ENCODE assay signal across 11 cellular contexts in genomic region chr2:219369447-219369861, GRCh38. TPM values are rescaled to one million over a fixed set of nuclear protein-coding genes. Genes with fewer than 3 reads are reported as not detected.
DNase-seq lines count a peak whose midpoint lies in the region; FAIRE-seq and TF ChIP-seq lines count a peak whose summit lies in the region.
"Had no signal": no experiment of that assay in that cellular context is flagged by ENCODE, and none has a peak within 500 bp of the region (broad histone marks: within the 10 kb centered on the region; RNA-seq: fewer than 3 reads in every experiment).

No MANE protein-coding gene starts in this region.

- no peak overlapping the region for H4K91ac ChIP-seq in mesenchymal stem cell (ENCODE audit: low read length)

- dilution Hi-C loops in endothelial cell of umbilical vein (cut with MboI; ENCODE audit: extremely low pct_ligation_motif_present, low sequenced_read_pairs) = no loop called here

- no peak overlapping the region for H3K23ac ChIP-seq in mesenchymal stem cell (ENCODE audit: low read length in 2 of 2)

- no peaks in the 10 kb centered on the region for H3K79me2 ChIP-seq in endothelial cell of umbilical vein (ENCODE audit: control insufficient read depth, insufficient read depth, low read length)

- H3K4me1 ChIP-seq in endothelial cell of umbilical vein (ENCODE audit: control insufficient read depth, extremely low read depth, insufficient read depth, low read length) (no peaks in the 10 kb centered on the region), mesenchymal stem cell (ENCODE audit: control insufficient read depth, insufficient read depth, low read depth, low read length) (peaks cover 2% of the 10 kb centered on the region)

- DNase-seq in A172 (ENCODE audit: low spot score) = peak; percentile 14
- peak; percentile 29 for DNase-seq in NCI-H1105 treated with DMSO at 0.1 percent for 48 hours (lab: John Stamatoyannopoulos, UW)
- DNase-seq in endothelial cell of umbilical vein (ENCODE audit: low read depth, low spot score) = peak; percentile 31
- DNase-seq in mesenchymal stem cell = peak; percentile 81
- no peak for DNase-seq in iPS-NIHi11 (ENCODE audit: low spot score)
- no peak for DNase-seq in posterior vena cava (ENCODE audit: low spot score)
- DNase-seq in activated CD8-positive, alpha-beta memory T cell treated with anti-CD3 and anti-CD28 coated beads for 24 hours = no peak
- no peak for DNase-seq in SW 1271 (lab: John Stamatoyannopoulos, UW)

- TF ChIP-seq CTCF in endothelial cell of umbilical vein (IDR thresholded peaks at IDR 0.05; ENCODE audit: extremely low read depth in 1 of 2, insufficient read depth in 1 of 2, low read depth in 1 of 2, low read length in 2 of 2) = no peak

- no peaks in the 10 kb centered on the region for H3K9me1 ChIP-seq in endothelial cell of umbilical vein (replicated peaks; ENCODE audit: control insufficient read depth, extremely low read depth, insufficient read depth, low read length)

- H4K20me1 ChIP-seq in endothelial cell of umbilical vein (replicated peaks; ENCODE audit: control insufficient read depth, extremely low read depth, insufficient read depth, low read length) = no peaks in the 10 kb centered on the region

- no peak overlapping the region for H2AK5ac ChIP-seq in mesenchymal stem cell (ENCODE audit: low read length, severe bottlenecking)

- H3K9me3 ChIP-seq in endothelial cell of umbilical vein (replicated peaks; ENCODE audit: control insufficient read depth, insufficient read depth, low read length) (no peaks in the 10 kb centered on the region), mesenchymal stem cell (ENCODE audit: control insufficient read depth, low read length) (no peaks in the 10 kb centered on the region)
- H3K9me3 ChIP-seq: BLaER1 treated with 17β-estradiol and CSF1 and Interleukin-3, amounts not matched to agents 10 nM and 100 nM had no signal

- no peak overlapping the region for H2AFZ ChIP-seq in endothelial cell of umbilical vein (ENCODE audit: low read depth, low read length)
- no peak overlapping the region for H2AFZ ChIP-seq in mesenchymal stem cell (ENCODE audit: low read depth, low read length)

- H3K27ac ChIP-seq in endothelial cell of umbilical vein (ENCODE audit: insufficient read depth, low read depth, low read length) (no peak overlapping the region), mesenchymal stem cell (ENCODE audit: low read length, poor library complexity, severe bottlenecking) (no peak overlapping the region)
- H3K27ac ChIP-seq: BLaER1 treated with 17β-estradiol and CSF1 and Interleukin-3, amounts not matched to agents 10 nM and 100 nM had no signal

- H4K8ac ChIP-seq in mesenchymal stem cell (ENCODE audit: low read length) = peak overlapping the region; percentile 9

- POLR2A ChIA-PET in endothelial cell of umbilical vein (lab: Charles Lee) = no interaction called here

- H2BK12ac ChIP-seq in mesenchymal stem cell (ENCODE audit: low read length in 2 of 2) = no peak overlapping the region

- H2BK5ac ChIP-seq in mesenchymal stem cell (ENCODE audit: low read depth, low read length, poor library complexity, severe bottlenecking) = no peak overlapping the region

- H3K18ac ChIP-seq in mesenchymal stem cell (ENCODE audit: low read depth in 1 of 2, low read length in 2 of 2) = peak overlapping the region in 1 of 2 experiments; percentile 5

- H2BK120ac ChIP-seq in mesenchymal stem cell (ENCODE audit: low read depth, low read length) = no peak overlapping the region

- H3K9ac ChIP-seq in endothelial cell of umbilical vein (replicated peaks; ENCODE audit: extremely low read depth, insufficient read depth, low read length) (no peak overlapping the region), mesenchymal stem cell (ENCODE audit: low read length) (no peak overlapping the region)
- H3K9ac ChIP-seq: BLaER1 treated with 17β-estradiol and CSF1 and Interleukin-3, amounts not matched to agents 10 nM and 100 nM had no signal

- CTCF ChIA-PET in endothelial cell of umbilical vein (lab: Charles Lee) = interaction anchor here (1.2 to 2.1 kb wide), 4 partner anchors 15 to 34 kb away, joined by 3 to 6 read pairs (median 4); partner anchors contain the start of gene DNPEP

- TF ChIP-seq POLR2A in endothelial cell of umbilical vein (IDR thresholded peaks at IDR 0.05; ENCODE audit: low read depth, low read length) = no peak

- WGBS in mesenchymal stem cell = 50% methylated on average over 2 of the region's 2 CpGs

- FAIRE-seq in endothelial cell of umbilical vein (lab: Jason Lieb, UNC) = no peak
- FAIRE-seq: urothelium cell line had no signal

- H3K4me3 ChIP-seq in endothelial cell of umbilical vein (replicated peaks in 1 of 3; ENCODE audit: insufficient read depth in 1 of 3, low read depth in 1 of 3, low read length in 3 of 3) = no peak overlapping the region
- no peak overlapping the region for H3K4me3 ChIP-seq in mesenchymal stem cell (ENCODE audit: insufficient read depth in 1 of 2, low read depth in 1 of 2, low read length in 2 of 2)
- H3K4me3 ChIP-seq: BLaER1 treated with 17β-estradiol and CSF1 and Interleukin-3, amounts not matched to agents 10 nM and 100 nM had no signal

- no peak overlapping the region for H3K4ac ChIP-seq in mesenchymal stem cell (ENCODE audit: low read depth in 1 of 2, low read length in 2 of 2)

- H3K14ac ChIP-seq in mesenchymal stem cell (ENCODE audit: low read length in 2 of 2) = no peak overlapping the region

- no peaks in the 10 kb centered on the region for H3K79me1 ChIP-seq in mesenchymal stem cell (replicated peaks; ENCODE audit: low read length, poor library complexity, severe bottlenecking)

- H3K4me2 ChIP-seq in endothelial cell of umbilical vein (ENCODE audit: insufficient read depth, low read length) (no peak overlapping the region), mesenchymal stem cell (ENCODE audit: low read length, poor library complexity, severe bottlenecking) (no peak overlapping the region)

- intact Hi-C loops in endothelial cell of umbilical vein (cut with micrococcal nuclease) = no loop called here
- intact Hi-C loops in posterior vena cava (cut with DNase I) = no loop called here

- no peak overlapping the region for H2BK15ac ChIP-seq in mesenchymal stem cell (ENCODE audit: low read depth, poor library complexity, severe bottlenecking)

- H3K27me3 ChIP-seq in endothelial cell of umbilical vein (ENCODE audit: control insufficient read depth in 2 of 2, insufficient read depth in 2 of 2, low read length in 2 of 2) (no peaks in the 10 kb centered on the region), mesenchymal stem cell (ENCODE audit: control insufficient read depth in 1 of 2, insufficient read depth in 1 of 2, low read length in 2 of 2) (no peaks in the 10 kb centered on the region)
- H3K27me3 ChIP-seq: BLaER1 treated with 17β-estradiol and CSF1 and Interleukin-3, amounts not matched to agents 10 nM and 100 nM had no signal

- BruUV-seq in endothelial cell of umbilical vein (replicated peaks; lab: Mats Ljungman, UMichigan) = no TSS peak

- peaks cover 0 to 7% of the 10 kb centered on the region in 2 experiments for H3K36me3 ChIP-seq in endothelial cell of umbilical vein (ENCODE audit: control insufficient read depth in 2 of 2, extremely low read depth in 1 of 2, insufficient read depth in 2 of 2, low read length in 2 of 2)
- H3K36me3 ChIP-seq in mesenchymal stem cell (ENCODE audit: control insufficient read depth in 1 of 2, insufficient read depth in 2 of 2, low read depth in 1 of 2, low read length in 2 of 2) = peaks cover 13% of the 10 kb centered on the region in 2 experiments

TF ChIP-seq in endothelial cell of umbilical vein, 7 proteins besides CTCF, POLR2A, EP300 and RAD21 (continues in another document):
- TF ChIP-seq JUN (IDR thresholded peaks at IDR 0.05; ENCODE audit: borderline replicate concordance, insufficient read depth, insufficient read length, low read depth) = no peak
- TF ChIP-seq GATA2 (IDR thresholded peaks at IDR 0.05; ENCODE audit: insufficient read depth, insufficient read length, low read depth, low read length) = no peak

RNA-seq across cellular contexts. Expression of gene DNPEP, which starts 18.3 kb away (rescaled TPM):
- 81.7 and 91.5 TPM in 2 replicates for total RNA-seq in A172 (2014; rRNA removed; shearing (Covaris generic))
- total RNA-seq in endothelial cell of umbilical vein (40.4 and 43.1 TPM in 2 replicates), posterior vena cava (10 to 100 TPM; 41.9 to 44.0 TPM)
- 77.5 and 83.2 TPM in 2 replicates for polyA plus RNA-seq in endothelial cell of umbilical vein
- 47.7 and 52.1 TPM in 2 replicates for polyA plus RNA-seq in endothelial cell of umbilical vein (2011; cell fraction: cytosol; rRNA removed)
- polyA plus RNA-seq in endothelial cell of umbilical vein (2011; cell fraction: nucleus; rRNA removed) = 117 and 134 TPM in 2 replicates
- 51.3 and 76.1 TPM in 2 replicates for polyA plus RNA-seq in endothelial cell of umbilical vein (2012)
- 48.5 and 59.5 TPM in 2 replicates for polyA minus RNA-seq in endothelial cell of umbilical vein
- 29.0 TPM for polyA minus RNA-seq in endothelial cell of umbilical vein (2011; cell fraction: cytosol; rRNA and poly(A)+ RNA removed)
- polyA minus RNA-seq in endothelial cell of umbilical vein (2011; cell fraction: nucleus; rRNA and poly(A)+ RNA removed) = 39.2 and 40.3 TPM in 2 replicates
- polyA plus RNA-seq in mesenchymal stem cell (2013, experiment 1 of 2) = 67.3 TPM
- 68.7 TPM for polyA plus RNA-seq in mesenchymal stem cell (2013, experiment 2 of 2)

RNA-seq across cellular contexts. Expression of gene RESP18, which starts 36.9 kb away (rescaled TPM):
- not detected in 2 replicates for total RNA-seq in A172 (2014; rRNA removed; shearing (Covaris generic))
- total RNA-seq in endothelial cell of umbilical vein (not detected in 2 replicates), posterior vena cava (not detected)
- not detected in 2 replicates for polyA plus RNA-seq in endothelial cell of umbilical vein
- not detected in 2 replicates for polyA plus RNA-seq in endothelial cell of umbilical vein (2011; cell fraction: cytosol; rRNA removed)
- not detected in 2 replicates for polyA plus RNA-seq in endothelial cell of umbilical vein (2011; cell fraction: nucleus; rRNA removed)
- not detected in 2 replicates for polyA plus RNA-seq in endothelial cell of umbilical vein (2012)
- not detected in 2 replicates for polyA minus RNA-seq in endothelial cell of umbilical vein
- polyA minus RNA-seq in endothelial cell of umbilical vein (2011; cell fraction: cytosol; rRNA and poly(A)+ RNA removed) = not detected
- polyA minus RNA-seq in endothelial cell of umbilical vein (2011; cell fraction: nucleus; rRNA and poly(A)+ RNA removed) = not detected in 2 replicates
- polyA plus RNA-seq in mesenchymal stem cell (2013, experiment 1 of 2) = not detected
- polyA plus RNA-seq in mesenchymal stem cell (2013, experiment 2 of 2) = not detected
- total RNA-seq: activated CD8-positive, alpha-beta memory T cell treated with anti-CD3 and anti-CD28 coated beads for 36 hours had no signal

RNA-seq across cellular contexts. Expression of gene DES, which starts 48.7 kb away (rescaled TPM):
- 30.0 and 34.5 TPM in 2 replicates for total RNA-seq in A172 (2014; rRNA removed; shearing (Covaris generic))
- not detected in 2 replicates for total RNA-seq in endothelial cell of umbilical vein
- not detected in 2 replicates for polyA plus RNA-seq in endothelial cell of umbilical vein
- polyA plus RNA-seq in endothelial cell of umbilical vein (2011; cell fraction: cytosol; rRNA removed) = not detected in 2 replicates
- polyA plus RNA-seq in endothelial cell of umbilical vein (2011; cell fraction: nucleus; rRNA removed) = not detected in 2 replicates
- polyA plus RNA-seq in endothelial cell of umbilical vein (2012) = not detected in 2 replicates
- 1.7 TPM in 1 of 2 replicates, not detected in the other for polyA minus RNA-seq in endothelial cell of umbilical vein
- 1.1 TPM for polyA minus RNA-seq in endothelial cell of umbilical vein (2011; cell fraction: cytosol; rRNA and poly(A)+ RNA removed)
- not detected in 2 replicates for polyA minus RNA-seq in endothelial cell of umbilical vein (2011; cell fraction: nucleus; rRNA and poly(A)+ RNA removed)
- polyA plus RNA-seq in mesenchymal stem cell (2013, experiment 1 of 2) = 1.2 TPM
- polyA plus RNA-seq in mesenchymal stem cell (2013, experiment 2 of 2) = 1.8 TPM
- total RNA-seq in posterior vena cava = 1,000 to 10,000 TPM; 6,561 to 7,652 TPM
- total RNA-seq: activated CD8-positive, alpha-beta memory T cell treated with anti-CD3 and anti-CD28 coated beads for 36 hours had no signal

Comparison
In these comparisons a context has a peak if more than half of its experiments do, and no peak if none do; other contexts are left out.
1. DNase-seq: peak in A172 (single experiment), NCI-H1105 treated with DMSO at 0.1 percent for 48 hours (single experiment), endothelial cell of umbilical vein (single experiment) and mesenchymal stem cell (single experiment); none in iPS-NIHi11 (single experiment), posterior vena cava (single experiment), activated CD8-positive, alpha-beta memory T cell treated with anti-CD3 and anti-CD28 coated beads for 24 hours (single experiment) and SW 1271 (0 of 2).
2. RNA of gene DES, which starts 48.7 kb away (total RNA-seq): 6,561 to 7,652 TPM in posterior vena cava; 30.0 to 34.5 TPM in A172 and not detected in endothelial cell of umbilical vein; every median in the first group is over 100 times any median in the second.